Comparison of ENCODE assay signal across 2 cellular contexts in genomic region chr7:35555934-35556333, GRCh38.
A peak's percentile ranks its signal among the peaks of the same experiment; 100 is the strongest.
TF ChIP-seq lines count a peak whose summit lies in the region.

No MANE protein-coding gene starts in this region.

TF ChIP-seq in IMR-90, 13 proteins besides CTCF, POLR2A, EP300 and RAD21:
- no peak for TF ChIP-seq FOS (IDR thresholded peaks at IDR 0.05; ENCODE audit: low read depth, low read length)
- TF ChIP-seq CHD1 (IDR thresholded peaks at IDR 0.05; ENCODE audit: low read depth, low read length) = no peak
- no peak for TF ChIP-seq USF2 (IDR thresholded peaks at IDR 0.05; ENCODE audit: low read depth, low read length)
- TF ChIP-seq SMC3 (IDR thresholded peaks at IDR 0.05; ENCODE audit: low read depth, low read length) = no peak
- TF ChIP-seq MAFK (IDR thresholded peaks at IDR 0.05; ENCODE audit: low read depth, low read length) = no peak
- no peak for TF ChIP-seq RFX5 (IDR thresholded peaks at IDR 0.05; ENCODE audit: low read depth, low read length)
- no peak for TF ChIP-seq CEBPB (IDR thresholded peaks at IDR 0.05; ENCODE audit: low read depth, low read length)
- no peak for TF ChIP-seq BHLHE40 (IDR thresholded peaks at IDR 0.05; ENCODE audit: low read depth, low read length)
- TF ChIP-seq MXI1 (IDR thresholded peaks at IDR 0.05; ENCODE audit: borderline replicate concordance, low read depth, low read length) = no peak
- no peak for TF ChIP-seq ELK1 (IDR thresholded peaks at IDR 0.05; ENCODE audit: borderline replicate concordance, low read depth, low read length)
- no peak for TF ChIP-seq MAZ (IDR thresholded peaks at IDR 0.05; ENCODE audit: borderline replicate concordance, low read depth, low read length)
- TF ChIP-seq RCOR1 (IDR thresholded peaks at IDR 0.05; ENCODE audit: insufficient replicate concordance, low read length) = no peak
TF ChIP-seq in IMR-90: peak in this region for 0.

TF ChIP-seq in HepG2, 621 proteins besides CTCF, POLR2A, EP300 and RAD21:
- TF ChIP-seq ZFP1 (CRISPR knock-in tag; IDR thresholded peaks at IDR 0.05) (no peak), ZMAT3 (CRISPR knock-in tag; conservative IDR thresholded peaks at IDR 0.05) (no peak), ZNF660 (CRISPR knock-in tag; IDR thresholded peaks at IDR 0.05; ENCODE audit: borderline replicate concordance, low read depth) (no peak), FOSL2 (CRISPR knock-in tag; IDR thresholded peaks at IDR 0.05) (peak; percentile 83), NPAS2 (CRISPR knock-in tag; IDR thresholded peaks at IDR 0.05; ENCODE audit: borderline replicate concordance) (no peak), BHLHE40 (IDR thresholded peaks at IDR 0.05; ENCODE audit: low read length) (no peak), ZNF816 (CRISPR knock-in tag; IDR thresholded peaks at IDR 0.05; ENCODE audit: borderline replicate concordance) (no peak), ZNF792 (CRISPR knock-in tag; IDR thresholded peaks at IDR 0.05) (no peak), ATF7 (IDR thresholded peaks at IDR 0.05) (peak; percentile 26; the same call in 1 of the 2 replicates), ATF7 (CRISPR knock-in tag; IDR thresholded peaks at IDR 0.05) (no peak), SUZ12 (IDR thresholded peaks at IDR 0.05; ENCODE audit: low read depth, low read length) (no peak), ZNF839 (CRISPR knock-in tag; IDR thresholded peaks at IDR 0.05; ENCODE audit: borderline replicate concordance) (no peak), NFE2L2 (IDR thresholded peaks at IDR 0.05; ENCODE audit: low read length) (no peak), PAXIP1 (CRISPR knock-in tag; conservative IDR thresholded peaks at IDR 0.05) (no peak), ATF3 (CRISPR knock-in tag; IDR thresholded peaks at IDR 0.05) (peak; percentile 59; the same call in 1 of the 2 replicates), ZNF441 (CRISPR knock-in tag; IDR thresholded peaks at IDR 0.05; ENCODE audit: borderline replicate concordance) (no peak), GATA4 (IDR thresholded peaks at IDR 0.05; ENCODE audit: borderline replicate concordance, low read depth) (no peak), ATF4 (CRISPR knock-in tag; IDR thresholded peaks at IDR 0.05) (peak in 1 of 2 experiments; percentile 82; a peak in 2 of 4 replicates), ZNF703 (CRISPR knock-in tag; IDR thresholded peaks at IDR 0.05; ENCODE audit: borderline replicate concordance) (no peak), CEBPB (IDR thresholded peaks at IDR 0.05; ENCODE audit: borderline replicate concordance, low read depth, low read length) (peak; percentile 69; the same call in 1 of the 2 replicates), ZNF549 (CRISPR knock-in tag; IDR thresholded peaks at IDR 0.05) (no peak), CREB1 (IDR thresholded peaks at IDR 0.05) (no peak), CREB1 (CRISPR knock-in tag; IDR thresholded peaks at IDR 0.05) (peak; percentile 36; the same call in 1 of the 2 replicates), JARID2 (CRISPR knock-in tag; IDR thresholded peaks at IDR 0.05; ENCODE audit: insufficient replicate concordance) (no peak), ZNF629 (CRISPR knock-in tag; conservative IDR thresholded peaks at IDR 0.05) (no peak), ZFP62 (CRISPR knock-in tag; IDR thresholded peaks at IDR 0.05) (no peak), NKX3-1 (CRISPR knock-in tag; IDR thresholded peaks at IDR 0.05) (no peak), ZSCAN9 (CRISPR knock-in tag; IDR thresholded peaks at IDR 0.05; ENCODE audit: borderline replicate concordance) (no peak), SKIL (CRISPR knock-in tag; IDR thresholded peaks at IDR 0.05; ENCODE audit: borderline replicate concordance) (no peak), HDAC1 (CRISPR knock-in tag; IDR thresholded peaks at IDR 0.05) (no peak), ERF (CRISPR knock-in tag; IDR thresholded peaks at IDR 0.05) (no peak), IRF1 (CRISPR knock-in tag; IDR thresholded peaks at IDR 0.05; ENCODE audit: low read depth) (no peak), ZBTB20 (CRISPR knock-in tag; IDR thresholded peaks at IDR 0.05; ENCODE audit: borderline replicate concordance, low read depth) (peak; percentile 61; the same call in 1 of the 2 replicates), GMEB1 (CRISPR knock-in tag; IDR thresholded peaks at IDR 0.05; ENCODE audit: borderline replicate concordance) (no peak), ZNF883 (CRISPR knock-in tag; IDR thresholded peaks at IDR 0.05; ENCODE audit: not compliant biosample characterization) (no peak), JDP2 (CRISPR knock-in tag; IDR thresholded peaks at IDR 0.05; ENCODE audit: borderline replicate concordance) (no peak)
